In genomic region chr3:101730839-101731238, GRCh38 we compare ENCODE assay signal across 1 cellular context.
TF ChIP-seq lines count a peak whose summit lies in the region.

No MANE protein-coding gene starts in this region.

TF ChIP-seq in K562, 482 proteins besides CTCF, POLR2A, EP300 and RAD21:
- peak; percentile 48; the same call in 1 of the 2 replicates for TF ChIP-seq C11orf30 (IDR thresholded peaks at IDR 0.05; ENCODE audit: low read depth)
- TF ChIP-seq FOSL1 (tag; conservative IDR thresholded peaks at IDR 0.05) = peak; percentile 88
- peak; percentile 41; the same call in 1 of the 2 replicates for TF ChIP-seq SMARCE1 (IDR thresholded peaks at IDR 0.05)
- peak; percentile 37; the same call in 1 of the 2 replicates for TF ChIP-seq DPF2 (IDR thresholded peaks at IDR 0.05)
- no peak for TF ChIP-seq TEAD2 (tag; IDR thresholded peaks at IDR 0.05)
- peak; percentile 16; the same call in 1 of the 2 replicates for TF ChIP-seq TAL1 (IDR thresholded peaks at IDR 0.05)
- peak; percentile 60; the same call in 1 of the 2 replicates for TF ChIP-seq ZNF384 (IDR thresholded peaks at IDR 0.05; ENCODE audit: low read depth, low read length)
- no peak for TF ChIP-seq XRCC5 (IDR thresholded peaks at IDR 0.05; ENCODE audit: low read depth, low read length)
- TF ChIP-seq CBFA2T3 (IDR thresholded peaks at IDR 0.05) = peak; percentile 57; the same call in 1 of the 2 replicates
- TF ChIP-seq TCF3 (CRISPR knock-in tag; IDR thresholded peaks at IDR 0.05) = peak; percentile 57
- TF ChIP-seq ARID1B (IDR thresholded peaks at IDR 0.05) = peak; percentile 72
- no peak for TF ChIP-seq SRF (CRISPR knock-in tag; IDR thresholded peaks at IDR 0.05)
- TF ChIP-seq SMARCA4 (IDR thresholded peaks at IDR 0.05) = peak; percentile 70; the same call in 1 of the 2 replicates
- TF ChIP-seq ZNF316 (IDR thresholded peaks at IDR 0.05) = peak; percentile 63
